In the genomic region with DNA sequence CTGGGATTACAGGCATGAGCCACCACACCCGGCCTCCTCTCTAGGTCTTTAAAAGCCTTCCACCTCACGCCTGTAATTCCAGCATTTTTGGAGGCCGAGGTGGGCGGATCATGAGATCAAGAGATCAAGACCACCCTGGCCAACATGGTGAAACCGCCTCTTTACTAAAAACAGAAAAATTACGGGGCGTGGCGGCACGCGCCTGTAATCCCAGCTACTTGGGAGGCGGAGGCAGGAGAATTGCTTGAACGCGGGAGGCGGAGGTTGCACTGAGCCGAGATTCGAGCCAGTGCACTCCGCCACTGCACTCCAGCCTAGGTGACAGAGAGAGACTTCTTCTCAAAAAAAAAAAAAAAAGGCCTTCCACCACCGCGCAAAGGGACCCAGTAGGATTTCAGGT, we compare ENCODE assay signal across 12 cellular contexts. TPM values are rescaled to one million over a fixed set of nuclear protein-coding genes. Genes with fewer than 3 reads are reported as not detected.
DNase-seq lines count a peak whose midpoint lies in the region; ATAC-seq and TF ChIP-seq lines count a peak whose summit lies in the region.
"Had no signal": no experiment of that assay in that cellular context is flagged by ENCODE, and none has a peak within 500 bp of the region (broad histone marks: within the 10 kb centered on the region; RNA-seq: fewer than 3 reads in every experiment).

No MANE protein-coding gene starts in this region.

- H3K4me2 ChIP-seq in neural progenitor cell (no peak overlapping the region), mesenchymal stem cell (ENCODE audit: low read length, poor library complexity, severe bottlenecking) (no peak overlapping the region)

- peaks cover 41% of the 10 kb centered on the region for H3K79me2 ChIP-seq in neural progenitor cell (ENCODE audit: low read depth)

- H3K23ac ChIP-seq in mesenchymal stem cell (ENCODE audit: low read length in 2 of 2) = no peak overlapping the region

- no peak overlapping the region for H4K91ac ChIP-seq in mesenchymal stem cell (ENCODE audit: low read length)

- H3K9me3 Mint-ChIP-seq in activated CD8-positive, alpha-beta T cell treated with anti-CD3 and anti-CD28 coated beads for 36 hours = no peaks in the 10 kb centered on the region
- H3K9me3 Mint-ChIP-seq in activated CD8-positive, alpha-beta T cell treated with anti-CD3 and anti-CD28 coated beads, Interleukin-2, amount 10 ng/mL, durations not matched to agents 7 days and 5 days (ENCODE audit: insufficient read depth) = no peaks in the 10 kb centered on the region
- H3K9me3 Mint-ChIP-seq in IgD-negative memory B cell (no peaks in the 10 kb centered on the region), brain (peaks cover 0 to 3% (median 0%) of the 10 kb centered on the region in 5 experiments), neural progenitor cell (peaks cover 7% of the 10 kb centered on the region)
- H3K9me3 Mint-ChIP-seq: HFFc6 had no signal

- POLR2A ChIA-PET in activated CD8-positive, alpha-beta T cell treated with anti-CD3 and anti-CD28 coated beads for 36 hours (lab: Charles Lee) = interaction anchor here (1.2 to 4.3 kb wide), 3 partner anchors 12 to 44 kb away, joined by 3 to 32 read pairs (median 6); no protein-coding TSS in a partner anchor
- POLR2A ChIA-PET in activated CD8-positive, alpha-beta T cell treated with anti-CD3 and anti-CD28 coated beads, Interleukin-2, amount 10 ng/mL, durations not matched to agents 7 days and 5 days (lab: Charles Lee) = interaction anchor here (1.2 kb wide), 1 partner anchor 72 kb away, joined by 3 read pairs; no protein-coding TSS in a partner anchor

- intact Hi-C loops in activated CD8-positive, alpha-beta T cell treated with anti-CD3 and anti-CD28 coated beads for 36 hours (cut with micrococcal nuclease) = loop anchor here (10.0 kb wide), 1 partner anchor 71 kb away; no protein-coding TSS in a partner anchor

- H3K4me1 Mint-ChIP-seq in activated CD8-positive, alpha-beta T cell treated with anti-CD3 and anti-CD28 coated beads for 36 hours (ENCODE audit: low read depth) = peaks cover 31% of the 10 kb centered on the region
- H3K4me1 Mint-ChIP-seq in activated CD8-positive, alpha-beta T cell treated with anti-CD3 and anti-CD28 coated beads, Interleukin-2, amount 10 ng/mL, durations not matched to agents 7 days and 5 days (ENCODE audit: low read depth) = peaks cover 41% of the 10 kb centered on the region
- H3K4me1 Mint-ChIP-seq in IgD-negative memory B cell (peaks cover 23 to 30% (median 29%) of the 10 kb centered on the region in 3 donors), brain (peaks cover 39% of the 10 kb centered on the region), neural progenitor cell (peaks cover 22% of the 10 kb centered on the region)

- H3K9me3 ChIP-seq in neural progenitor cell (ENCODE audit: low read depth) = no peaks in the 10 kb centered on the region
- H3K9me3 ChIP-seq in mesenchymal stem cell (ENCODE audit: control insufficient read depth, low read length) = no peaks in the 10 kb centered on the region
- H3K9me3 ChIP-seq: tibial nerve had no signal

- H3K9ac ChIP-seq in neural progenitor cell (no peak overlapping the region), mesenchymal stem cell (ENCODE audit: low read length) (no peak overlapping the region)

- peaks cover 26% of the 10 kb centered on the region for H4K20me1 ChIP-seq in neural progenitor cell (ENCODE audit: low read depth)

- H2AK5ac ChIP-seq in mesenchymal stem cell (ENCODE audit: low read length, severe bottlenecking) = no peak overlapping the region

- DNase-seq in activated CD8-positive, alpha-beta T cell treated with anti-CD3 and anti-CD28 coated beads for 36 hours = no peak
- DNase-seq in activated CD8-positive, alpha-beta T cell treated with anti-CD3 and anti-CD28 coated beads, Interleukin-2, amount 10 ng/mL, durations not matched to agents 7 days and 5 days = no peak
- DNase-seq in neural progenitor cell (ENCODE audit: low spot score) (no peak), mesenchymal stem cell (no peak), NCI-H446 (lab: John Stamatoyannopoulos, UW) (no peak)
- DNase-seq: GDM1, HFFc6, NCI-H1694 had no signal

- H3K14ac ChIP-seq in mesenchymal stem cell (ENCODE audit: low read length in 2 of 2) = no peak overlapping the region

- H3K4me3 ChIP-seq in neural progenitor cell (no peak overlapping the region), mesenchymal stem cell (ENCODE audit: insufficient read depth in 1 of 2, low read depth in 1 of 2, low read length in 2 of 2) (no peak overlapping the region)

- 98% methylated on average over 17 of the region's 19 CpGs for WGBS in mesenchymal stem cell

- H3K27me3 Mint-ChIP-seq in activated CD8-positive, alpha-beta T cell treated with anti-CD3 and anti-CD28 coated beads for 36 hours = no peaks in the 10 kb centered on the region
- H3K27me3 Mint-ChIP-seq in activated CD8-positive, alpha-beta T cell treated with anti-CD3 and anti-CD28 coated beads, Interleukin-2, amount 10 ng/mL, durations not matched to agents 7 days and 5 days (ENCODE audit: low read depth) = no peaks in the 10 kb centered on the region
- no peaks in the 10 kb centered on the region for H3K27me3 Mint-ChIP-seq in IgD-negative memory B cell
- H3K27me3 Mint-ChIP-seq in brain = peaks cover 13% of the 10 kb centered on the region
- peaks cover 6% of the 10 kb centered on the region for H3K27me3 Mint-ChIP-seq in neural progenitor cell (ENCODE audit: insufficient read depth, low read depth)

- no peak for TF ChIP-seq CTCF in activated CD8-positive, alpha-beta T cell treated with anti-CD3 and anti-CD28 coated beads for 36 hours (IDR thresholded peaks at IDR 0.05)
- TF ChIP-seq CTCF in brain (conservative IDR thresholded peaks at IDR 0.05) = no peak
- no peak for TF ChIP-seq CTCF in neural progenitor cell (IDR thresholded peaks at IDR 0.05)

- peaks cover 11% of the 10 kb centered on the region for H3K4me1 ChIP-seq in neural progenitor cell
- H3K4me1 ChIP-seq in mesenchymal stem cell (ENCODE audit: control insufficient read depth, insufficient read depth, low read depth, low read length) = peaks cover 6% of the 10 kb centered on the region

- H3K36me3 Mint-ChIP-seq in activated CD8-positive, alpha-beta T cell treated with anti-CD3 and anti-CD28 coated beads for 36 hours (ENCODE audit: low read depth) = peaks cover 14% of the 10 kb centered on the region
- H3K36me3 Mint-ChIP-seq in activated CD8-positive, alpha-beta T cell treated with anti-CD3 and anti-CD28 coated beads, Interleukin-2, amount 10 ng/mL, durations not matched to agents 7 days and 5 days (ENCODE audit: low read depth) = peaks cover 11% of the 10 kb centered on the region
- H3K36me3 Mint-ChIP-seq in IgD-negative memory B cell = peaks cover 7% of the 10 kb centered on the region
- H3K36me3 Mint-ChIP-seq in brain = peaks cover 13% of the 10 kb centered on the region
- H3K36me3 Mint-ChIP-seq in neural progenitor cell = peaks cover 14% of the 10 kb centered on the region

- H2BK5ac ChIP-seq in mesenchymal stem cell (ENCODE audit: low read depth, low read length, poor library complexity, severe bottlenecking) = no peak overlapping the region

- CTCF ChIA-PET in activated CD8-positive, alpha-beta T cell treated with anti-CD3 and anti-CD28 coated beads for 36 hours (lab: Charles Lee) = interaction anchor here (1.7 kb wide), 1 partner anchor 44 kb away, joined by 12 read pairs; no protein-coding TSS in a partner anchor
- CTCF ChIA-PET in activated CD8-positive, alpha-beta T cell treated with anti-CD3 and anti-CD28 coated beads, Interleukin-2, amount 10 ng/mL, durations not matched to agents 7 days and 5 days (lab: Charles Lee) = interaction anchor here (2.2 to 3.1 kb wide), 2 partner anchors 45 to 237 kb away, joined by 10 to 17 read pairs; a partner anchor contains a TSS

- H3K27ac ChIP-seq in neural progenitor cell (no peak overlapping the region), mesenchymal stem cell (ENCODE audit: low read length, poor library complexity, severe bottlenecking) (no peak overlapping the region)

- H3K27me3 ChIP-seq in neural progenitor cell (no peaks in the 10 kb centered on the region), mesenchymal stem cell (ENCODE audit: control insufficient read depth in 1 of 2, insufficient read depth in 1 of 2, low read length in 2 of 2) (no peaks in the 10 kb centered on the region)
- H3K27me3 ChIP-seq: tibial nerve had no signal

- H3K36me3 ChIP-seq in neural progenitor cell (no peaks in the 10 kb centered on the region), mesenchymal stem cell (ENCODE audit: control insufficient read depth in 1 of 2, insufficient read depth in 2 of 2, low read depth in 1 of 2, low read length in 2 of 2) (no peaks in the 10 kb centered on the region)
- H3K36me3 ChIP-seq: tibial nerve had no signal

- no peak overlapping the region for H3K4ac ChIP-seq in mesenchymal stem cell (ENCODE audit: low read depth in 1 of 2, low read length in 2 of 2)

- H3K79me1 ChIP-seq in mesenchymal stem cell (replicated peaks; ENCODE audit: low read length, poor library complexity, severe bottlenecking) = peaks cover 6% of the 10 kb centered on the region

- H2BK15ac ChIP-seq in mesenchymal stem cell (ENCODE audit: low read depth, poor library complexity, severe bottlenecking) = no peak overlapping the region

- no peak overlapping the region for H2BK120ac ChIP-seq in mesenchymal stem cell (ENCODE audit: low read depth, low read length)

- H2BK12ac ChIP-seq in mesenchymal stem cell (ENCODE audit: low read length in 2 of 2) = no peak overlapping the region

- peak overlapping the region; percentile 97 for H3K27ac Mint-ChIP-seq in activated CD8-positive, alpha-beta T cell treated with anti-CD3 and anti-CD28 coated beads for 36 hours
- no peak overlapping the region for H3K27ac Mint-ChIP-seq in activated CD8-positive, alpha-beta T cell treated with anti-CD3 and anti-CD28 coated beads, Interleukin-2, amount 10 ng/mL, durations not matched to agents 7 days and 5 days
- H3K27ac Mint-ChIP-seq in IgD-negative memory B cell = peak overlapping the region in 2 of 3 donors; percentile 98 to 99
- peak overlapping the region in 3 of 5 experiments; percentile 97 to 99 (median 98) for H3K27ac Mint-ChIP-seq in brain
- no peak overlapping the region for H3K27ac Mint-ChIP-seq in neural progenitor cell

- no peaks in the 10 kb centered on the region for H3F3A ChIP-seq in neural progenitor cell (ENCODE audit: low read depth)

- no peak for ATAC-seq in activated CD8-positive, alpha-beta T cell treated with anti-CD3 and anti-CD28 coated beads for 36 hours
- ATAC-seq in activated CD8-positive, alpha-beta T cell treated with anti-CD3 and anti-CD28 coated beads, Interleukin-2, amount 10 ng/mL, durations not matched to agents 7 days and 5 days = no peak
- no peak for ATAC-seq in GM21786 (IDR thresholded peaks at IDR 0.05; ENCODE audit: unreplicated experiment)

- peak overlapping the region; percentile 93 for H3K4me3 Mint-ChIP-seq in activated CD8-positive, alpha-beta T cell treated with anti-CD3 and anti-CD28 coated beads for 36 hours
- H3K4me3 Mint-ChIP-seq in activated CD8-positive, alpha-beta T cell treated with anti-CD3 and anti-CD28 coated beads, Interleukin-2, amount 10 ng/mL, durations not matched to agents 7 days and 5 days = no peak overlapping the region
- H3K4me3 Mint-ChIP-seq in IgD-negative memory B cell = peak overlapping the region in 3 of 4 donors; percentile 37 to 92 (median 39)
- H3K4me3 Mint-ChIP-seq in brain = peak overlapping the region; percentile 95 to 98 (median 97)
- peak overlapping the region; percentile 97 for H3K4me3 Mint-ChIP-seq in neural progenitor cell

- H2AFZ ChIP-seq in neural progenitor cell (replicated peaks) (no peak overlapping the region), mesenchymal stem cell (ENCODE audit: low read depth, low read length) (no peak overlapping the region)

- no peak overlapping the region for H3K18ac ChIP-seq in mesenchymal stem cell (ENCODE audit: low read depth in 1 of 2, low read length in 2 of 2)

- H4K8ac ChIP-seq in mesenchymal stem cell (ENCODE audit: low read length) = no peak overlapping the region

RNA-seq across cellular contexts. Expression of a gene that starts 1.3 kb away (rescaled TPM):
- total RNA-seq in activated CD8-positive, alpha-beta T cell treated with anti-CD3 and anti-CD28 coated beads for 36 hours = 10 to 100 TPM; 17.2 to 19.4 TPM
- total RNA-seq in activated CD8-positive, alpha-beta T cell treated with anti-CD3 and anti-CD28 coated beads, Interleukin-2, amount 10 ng/mL, durations not matched to agents 7 days and 5 days = 10 to 100 TPM; 17.1 to 18.8 TPM
- 21.6 TPM for polyA plus RNA-seq in IgD-negative memory B cell
- 6.8 TPM for polyA plus RNA-seq in brain (ENCODE audit: insufficient read depth, low read depth, low replicate concordance)
- 15.0 and 17.5 TPM in 2 replicates for total RNA-seq in neural progenitor cell (ENCODE audit: low replicate concordance)
- polyA plus RNA-seq in mesenchymal stem cell (2013, experiment 1 of 2) = 4.6 TPM
- polyA plus RNA-seq in mesenchymal stem cell (2013, experiment 2 of 2) = 4.5 TPM

Comparison
In these comparisons a context has a peak if more than half of its experiments do, and no peak if none do; other contexts are left out.
1. H3K27ac Mint-ChIP-seq: peak in activated CD8-positive, alpha-beta T cell treated with anti-CD3 and anti-CD28 coated beads for 36 hours (single experiment), IgD-negative memory B cell (2 of 3) and brain (3 of 5); none in activated CD8-positive, alpha-beta T cell treated with anti-CD3 and anti-CD28 coated beads, Interleukin-2, amount 10 ng/mL, durations not matched to agents 7 days and 5 days (single experiment) and neural progenitor cell (single experiment).